ENCODE assay signal across 24 cellular contexts in the genomic region with DNA sequence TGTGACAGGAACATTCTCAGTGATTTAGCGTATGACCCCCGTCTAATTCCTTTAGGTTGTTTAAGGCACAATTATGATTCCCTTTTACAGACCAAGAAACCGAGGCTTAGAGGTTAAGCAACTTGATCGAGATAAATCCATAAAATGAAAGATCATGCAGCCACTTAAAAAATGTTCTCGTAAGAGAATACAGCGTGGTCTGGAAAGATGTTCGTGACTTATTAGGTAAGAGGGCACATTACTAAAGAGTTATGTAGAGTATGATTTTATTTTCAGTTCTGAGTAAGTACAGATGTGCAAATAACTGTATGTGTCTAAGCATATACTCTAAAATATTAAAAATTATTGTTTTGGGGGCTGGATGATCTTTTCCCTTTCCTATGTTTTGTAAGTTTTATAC.
DNase-seq lines count a peak whose midpoint lies in the region; ATAC-seq and TF ChIP-seq lines count a peak whose summit lies in the region.
"Had no signal": no experiment of that assay in that cellular context is flagged by ENCODE, and none has a peak within 500 bp of the region (broad histone marks: within the 10 kb centered on the region; RNA-seq: fewer than 3 reads in every experiment).

No MANE protein-coding gene starts in this region.

- no peaks in the 10 kb centered on the region for H3K36me3 ChIP-seq in upper lobe of right lung
- no peaks in the 10 kb centered on the region for H3K36me3 ChIP-seq in smooth muscle cell (ENCODE audit: low read depth)

- no peak for TF ChIP-seq CTCF in upper lobe of right lung (IDR thresholded peaks at IDR 0.05)
- TF ChIP-seq CTCF in smooth muscle cell (IDR thresholded peaks at IDR 0.05; ENCODE audit: borderline replicate concordance, insufficient read depth, poor library complexity, severe bottlenecking), result no peak

- no peaks in the 10 kb centered on the region for H3K9me3 ChIP-seq in upper lobe of right lung
- H3K9me3 ChIP-seq in smooth muscle cell (replicated peaks; ENCODE audit: low read depth), result no peaks in the 10 kb centered on the region
- H3K9me3 ChIP-seq: Caco-2 had no signal

- H3K4me1 ChIP-seq in upper lobe of right lung, result no peaks in the 10 kb centered on the region
- peaks cover 11% of the 10 kb centered on the region for H3K4me1 ChIP-seq in smooth muscle cell (ENCODE audit: low read depth)

- H3K27me3 ChIP-seq in upper lobe of right lung (no peaks in the 10 kb centered on the region), smooth muscle cell (ENCODE audit: low read depth) (no peaks in the 10 kb centered on the region)

- intact Hi-C loops in upper lobe of right lung (cut with DNase I), result no loop called here

- 93% methylated on average over 7 of the region's 7 CpGs for WGBS in smooth muscle cell (ENCODE audit: low lambda C conversion rate)

- H2AFZ ChIP-seq in smooth muscle cell (ENCODE audit: low read depth), result no peak overlapping the region

- H3K4me3 ChIP-seq in upper lobe of right lung (no peak overlapping the region), smooth muscle cell (no peak overlapping the region)
- H3K4me3 ChIP-seq: SK-N-MC had no signal

- no peak overlapping the region for H3K9ac ChIP-seq in smooth muscle cell (ENCODE audit: low read depth)

- H3F3A ChIP-seq in smooth muscle cell (ENCODE audit: low read depth), result no peaks in the 10 kb centered on the region

- no peak overlapping the region for H3K4me2 ChIP-seq in smooth muscle cell

- H3K79me2 ChIP-seq in smooth muscle cell (ENCODE audit: low read depth), result no peaks in the 10 kb centered on the region

- H4K20me1 ChIP-seq in smooth muscle cell (ENCODE audit: low read depth), result no peaks in the 10 kb centered on the region

- ATAC-seq in upper lobe of right lung (no peak), GM19455 (IDR thresholded peaks at IDR 0.05; ENCODE audit: unreplicated experiment) (no peak)
- ATAC-seq: CD8-positive, alpha-beta T cell had no signal

- H3K27ac ChIP-seq in upper lobe of right lung, result peak overlapping the region; percentile 31
- no peak overlapping the region for H3K27ac ChIP-seq in smooth muscle cell (ENCODE audit: low read depth)
- H3K27ac ChIP-seq: C4-2B, SK-N-MC had no signal

- DNase-seq in GM04503 (ENCODE audit: low read depth), result peak; percentile 3
- DNase-seq in amniotic epithelial cell (ENCODE audit: low read depth), result peak; percentile 43
- peak; percentile 22 for DNase-seq in fibroblast of the conjunctiva (ENCODE audit: low read depth)
- DNase-seq in upper lobe of right lung, result no peak
- no peak for DNase-seq in smooth muscle cell (lab: John Stamatoyannopoulos, UW; ENCODE audit: unreplicated experiment)
- DNase-seq in NCI-H446 (lab: John Stamatoyannopoulos, UW), result no peak
- DNase-seq: Caco-2; CD8-positive, alpha-beta T cell; DMS 273 treated with DMSO at 0.1 percent for 48 hours; DMS79; EL; GDM1; HCEC 1CT; IMR-90; KG1; MM.1S; NCI-H1694; NCI-H2029 treated with DMSO at 0.1 percent for 48 hours; NCI-H345; OCI-M1; SIG-M5 had no signal

Comparison
In these comparisons a context has a peak if more than half of its experiments do, and no peak if none do; other contexts are left out.
1. DNase-seq: peak in GM04503 (single experiment), amniotic epithelial cell (single experiment) and fibroblast of the conjunctiva (single experiment); none in upper lobe of right lung (single experiment), smooth muscle cell (single experiment) and NCI-H446 (0 of 2).